8 cellular contexts compared by ENCODE assay signal in the genomic region with DNA sequence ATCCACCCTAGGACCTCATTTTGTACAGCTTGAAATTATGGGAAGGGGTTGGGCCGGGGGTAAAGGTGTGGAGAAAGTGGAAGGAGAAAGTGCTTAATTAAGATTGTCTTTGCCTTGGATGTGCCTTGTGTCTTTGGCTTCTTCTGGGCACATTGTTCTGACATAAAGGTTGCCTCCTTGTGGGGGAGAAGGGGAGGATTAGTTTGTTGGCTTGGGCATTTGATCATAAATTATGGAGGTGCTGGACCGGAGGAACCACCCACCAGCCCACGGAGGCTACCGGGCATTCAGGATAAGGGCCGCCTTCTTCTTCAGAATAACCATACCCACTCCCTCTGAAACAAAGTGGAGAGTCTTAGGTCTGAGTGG. TPM values are rescaled to one million over a fixed set of nuclear protein-coding genes. Genes with fewer than 3 reads are reported as not detected.
DNase-seq lines count a peak whose midpoint lies in the region; ATAC-seq, FAIRE-seq and TF ChIP-seq lines count a peak whose summit lies in the region.

No MANE protein-coding gene starts in this region.

- no peak overlapping the region for H3K18ac ChIP-seq in mesendoderm (ENCODE audit: low read length)

- no peak overlapping the region for H3K4ac ChIP-seq in mesendoderm (ENCODE audit: low read depth, low read length)

- H3K4me2 ChIP-seq in PC-3 (ENCODE audit: low read length): peak overlapping the region; percentile 98
- H3K4me2 ChIP-seq in mesendoderm (ENCODE audit: low read length): peak overlapping the region; percentile 41

- H4K20me1 ChIP-seq in PC-3 (ENCODE audit: low read length): peaks cover 43% of the 10 kb centered on the region

- CTCF ChIA-PET in PC-3 (lab: Charles Lee): no interaction called here

- no peak overlapping the region for H3K23ac ChIP-seq in mesendoderm (ENCODE audit: low read length)

- H2AFZ ChIP-seq in PC-3 (ENCODE audit: low read length): no peak overlapping the region

- peak overlapping the region; percentile 76 for H3K27ac ChIP-seq in PC-3 (ENCODE audit: low read length)
- no peak overlapping the region for H3K27ac ChIP-seq in mesendoderm (ENCODE audit: low read depth, low read length)

- no peak overlapping the region for H2BK120ac ChIP-seq in mesendoderm (ENCODE audit: low read depth, low read length)

- H3K9me2 ChIP-seq in PC-3 (replicated peaks; ENCODE audit: low read length): no peaks in the 10 kb centered on the region

- H3K9ac ChIP-seq in PC-3 (ENCODE audit: low read length) (peak overlapping the region; percentile 87), mesendoderm (ENCODE audit: low read length) (peak overlapping the region; percentile 81)

- no peaks in the 10 kb centered on the region for H3K9me3 ChIP-seq in PC-3 (ENCODE audit: low read length)

- H3K36me3 ChIP-seq in PC-3 (ENCODE audit: low read depth, low read length) (peaks cover 19% of the 10 kb centered on the region), mesendoderm (ENCODE audit: control insufficient read depth, insufficient read depth, low read length) (no peaks in the 10 kb centered on the region)

- intact Hi-C loops in PC-3 (cut with micrococcal nuclease): no loop called here

- no peak overlapping the region for H4K8ac ChIP-seq in mesendoderm (ENCODE audit: low read depth, low read length)

- H2BK15ac ChIP-seq in mesendoderm (replicated peaks; ENCODE audit: low read depth): no peak overlapping the region

- no peak overlapping the region for H2AK5ac ChIP-seq in mesendoderm (ENCODE audit: low read length)

- WGBS in mesendoderm (ENCODE audit: extremely low coverage, insufficient coverage, low lambda C conversion rate): no CpG with 5 or more reads among the region's 5 CpGs

- H3K79me2 ChIP-seq in PC-3 (ENCODE audit: low read length) (peaks cover 62% of the 10 kb centered on the region), mesendoderm (ENCODE audit: control insufficient read depth, insufficient read depth, low read length) (peaks cover 57% of the 10 kb centered on the region)

- TF ChIP-seq CTCF in PC-3 (conservative IDR thresholded peaks at IDR 0.05; ENCODE audit: low read depth, low read length) (peak; percentile 28; the same call in 1 of the 2 replicates), choroid plexus epithelial cell (conservative IDR thresholded peaks at IDR 0.05; ENCODE audit: low read depth, low read length) (peak; percentile 46)

- H3K4me1 ChIP-seq in PC-3 (ENCODE audit: insufficient read depth, low read length) (peaks cover 13% of the 10 kb centered on the region; the same call in 1 of the 2 replicates), mesendoderm (ENCODE audit: control insufficient read depth, low read depth, low read length) (peaks cover 3% of the 10 kb centered on the region)

- no peaks in the 10 kb centered on the region for H3K79me1 ChIP-seq in mesendoderm (ENCODE audit: low read length)

- H3F3A ChIP-seq in PC-3 (ENCODE audit: low read length, unreplicated experiment): no peaks in the 10 kb centered on the region

- peak overlapping the region; percentile 93 for H3K56ac ChIP-seq in mesendoderm (ENCODE audit: low read length)

- POLR2A ChIA-PET in PC-3 (lab: Charles Lee; ENCODE audit: unreplicated experiment): no interaction called here

- ATAC-seq in PC-3: no peak
- ATAC-seq in GM18861 (IDR thresholded peaks at IDR 0.05; ENCODE audit: unreplicated experiment): no peak

- H3K27me3 ChIP-seq in PC-3 (ENCODE audit: low read length): no peaks in the 10 kb centered on the region
- H3K27me3 ChIP-seq in mesendoderm (ENCODE audit: insufficient read depth, low read length, poor library complexity): no peaks in the 10 kb centered on the region

- no peak for FAIRE-seq in urothelium cell line (lab: Jason Lieb, UNC)

- H4K5ac ChIP-seq in mesendoderm (ENCODE audit: low read length): no peak overlapping the region

- peak overlapping the region; percentile 81 for H3K4me3 ChIP-seq in PC-3 (ENCODE audit: low read length)
- peak overlapping the region; percentile 86 for H3K4me3 ChIP-seq in choroid plexus epithelial cell (ENCODE audit: low read depth, low read length)
- peak overlapping the region; percentile 63 for H3K4me3 ChIP-seq in mesendoderm (ENCODE audit: low read length)

- H2BK5ac ChIP-seq in mesendoderm (ENCODE audit: low read length): no peak overlapping the region

- DNase-seq in stimulated activated CD4-positive, alpha-beta T cell treated with anti-CD3 and anti-CD28 coated beads, Interleukin-15, amount 100 ng/mL, for 24 hours: peak; percentile 8
- no peak for DNase-seq in stimulated activated CD4-positive, alpha-beta T cell treated with anti-CD3 and anti-CD28 coated beads, Interleukin-4, amount 100 ng/mL, for 4 hours
- peak; percentile 24 for DNase-seq in PC-3
- peak; percentile 52 for DNase-seq in choroid plexus epithelial cell (ENCODE audit: low read depth)
- DNase-seq in mesendoderm: peak; percentile 46
- DNase-seq in urothelium cell line (ENCODE audit: low spot score): peak; percentile 20
- no peak for DNase-seq in NCI-H187 treated with DMSO at 0.1 percent for 48 hours (lab: John Stamatoyannopoulos, UW)

- no TSS peak for BruUV-seq in PC-3 (replicated peaks; lab: Mats Ljungman, UMichigan)

RNA-seq across cellular contexts. Expression of a gene that starts 1.3 kb away (rescaled TPM):
- total RNA-seq in PC-3 (2014; rRNA removed): 88.6 and 91.6 TPM in 2 replicates
- polyA plus RNA-seq in mesendoderm (2013, experiment 1 of 2): 76.1 TPM
- polyA plus RNA-seq in mesendoderm (2013, experiment 2 of 2): 73.8 TPM

RNA-seq across cellular contexts. Expression of a gene that starts 33.2 kb away (rescaled TPM):
- total RNA-seq in PC-3 (2014; rRNA removed): 13.6 and 22.7 TPM in 2 replicates
- 9.6 TPM for polyA plus RNA-seq in mesendoderm (2013, experiment 1 of 2)
- 8.7 TPM for polyA plus RNA-seq in mesendoderm (2013, experiment 2 of 2)

RNA-seq across cellular contexts. Expression of a gene that starts 47.1 kb away (rescaled TPM):
- 14.5 and 17.4 TPM in 2 replicates for total RNA-seq in PC-3 (2014; rRNA removed)
- polyA plus RNA-seq in mesendoderm (2013, experiment 1 of 2): 11.6 TPM
- polyA plus RNA-seq in mesendoderm (2013, experiment 2 of 2): 11.2 TPM

RNA-seq across cellular contexts. Expression of a gene that starts 53.8 kb away (rescaled TPM):
- total RNA-seq in PC-3 (2014; rRNA removed): 8.0 and 10.3 TPM in 2 replicates
- 928 TPM for polyA plus RNA-seq in mesendoderm (2013, experiment 1 of 2)
- 989 TPM for polyA plus RNA-seq in mesendoderm (2013, experiment 2 of 2)

Comparison
In these comparisons a context has a peak if more than half of its experiments do, and no peak if none do; other contexts are left out.
1. DNase-seq: peak in stimulated activated CD4-positive, alpha-beta T cell treated with anti-CD3 and anti-CD28 coated beads, Interleukin-15, amount 100 ng/mL, for 24 hours (single experiment), PC-3 (single experiment), choroid plexus epithelial cell (single experiment), mesendoderm (single experiment) and urothelium cell line (single experiment); none in stimulated activated CD4-positive, alpha-beta T cell treated with anti-CD3 and anti-CD28 coated beads, Interleukin-4, amount 100 ng/mL, for 4 hours (0 of 2) and NCI-H187 treated with DMSO at 0.1 percent for 48 hours (single experiment).
2. Peak in every context shown above with its lines, with median percentiles within 50 percentile points of each other: H3K4me3 ChIP-seq.